ENCODE assay signal across 7 cellular contexts in genomic region chr17:64830631-64830941, GRCh38.
DNase-seq lines count a peak whose midpoint lies in the region; ATAC-seq, FAIRE-seq and TF ChIP-seq lines count a peak whose summit lies in the region.
"Not testable (repeated sequence)": the region's sequence is repeated elsewhere in the genome, so short reads cannot be mapped to it uniquely, and the experiment has no call there.

No MANE protein-coding gene starts in this region.

- DNase-seq in LoVo (ENCODE audit: low spot score) (peak; percentile 22), bronchial epithelial cell (ENCODE audit: low read depth) (peak; percentile 8), small intestine (peak; percentile 3)
- DNase-seq in T-helper 17 cell; epithelial cell of prostate (ENCODE audit: low read depth, low spot score); left ventricle myocardium inferior; mucosa of descending colon: not testable (repeated sequence)

- H3K27me3 ChIP-seq in bronchial epithelial cell (ENCODE audit: control insufficient read depth, insufficient read depth, low read length); left ventricle myocardium inferior (ENCODE audit: low read depth); small intestine (ENCODE audit: control insufficient read depth in 2 of 2, insufficient read depth in 2 of 2, low read length in 2 of 2): not testable (repeated sequence)

- not testable (repeated sequence) for H3K4me3 Mint-ChIP-seq in T-helper 17 cell

- H3K9me3 ChIP-seq in T-helper 17 cell (ENCODE audit: control insufficient read depth, low read length, poor library complexity, severe bottlenecking); left ventricle myocardium inferior (replicated peaks); mucosa of descending colon; small intestine (ENCODE audit: control insufficient read depth, low read depth): not testable (repeated sequence)

- peaks cover 11% of the 10 kb centered on the region for H3K4me1 Mint-ChIP-seq in T-helper 17 cell

- H3K27ac Mint-ChIP-seq in T-helper 17 cell: peak overlapping the region; percentile 19

- FAIRE-seq in bronchial epithelial cell (lab: Jason Lieb, UNC); small intestine (lab: Jason Lieb, UNC): not testable (repeated sequence)

- not testable (repeated sequence) for H3K4me3 ChIP-seq in bronchial epithelial cell (ENCODE audit: low read depth, low read length); left ventricle myocardium inferior; mucosa of descending colon; small intestine (ENCODE audit: low read depth in 1 of 2, low read length in 2 of 2)

- not testable (repeated sequence) for TF ChIP-seq CTCF in bronchial epithelial cell (IDR thresholded peaks at IDR 0.05; ENCODE audit: insufficient read depth, low read length, severe bottlenecking); left ventricle myocardium inferior (IDR thresholded peaks at IDR 0.05; ENCODE audit: borderline replicate concordance); mucosa of descending colon (IDR thresholded peaks at IDR 0.05)

- WGBS in small intestine, 3 donors: 79 to 92% (median 83%) methylated on average over 1 of the region's 1 CpG

- ATAC-seq in T-helper 17 cell: not testable (repeated sequence)
- peak; percentile 66 for ATAC-seq in mucosa of descending colon

- H3K36me3 Mint-ChIP-seq in T-helper 17 cell (ENCODE audit: low read depth): not testable (repeated sequence)

- H3K27ac ChIP-seq in epithelial cell of prostate (peak overlapping the region; percentile 77), left ventricle myocardium inferior (replicated peaks) (peak overlapping the region; percentile 56), small intestine (ENCODE audit: low read depth in 1 of 2, low read length in 1 of 2) (peak overlapping the region in 1 of 2 donors; percentile 38)

- not testable (repeated sequence) for H3K27me3 Mint-ChIP-seq in T-helper 17 cell

- intact Hi-C loops in left ventricle myocardium inferior (cut with micrococcal nuclease); mucosa of descending colon (cut with DNase I, micrococcal nuclease): not testable (repeated sequence)

- H3K36me3 ChIP-seq in bronchial epithelial cell (ENCODE audit: control insufficient read depth, insufficient read depth, low read length); left ventricle myocardium inferior; mucosa of descending colon (ENCODE audit: low read depth); small intestine (ENCODE audit: control insufficient read depth in 2 of 2, insufficient read depth in 2 of 2, low read length in 2 of 2): not testable (repeated sequence)

- H3K4me1 ChIP-seq in left ventricle myocardium inferior (peaks cover 21% of the 10 kb centered on the region), mucosa of descending colon (ENCODE audit: low read depth) (peaks cover 14% of the 10 kb centered on the region)
- not testable (repeated sequence) for H3K4me1 ChIP-seq in small intestine (ENCODE audit: control insufficient read depth in 2 of 2, insufficient read depth in 1 of 2, low read depth in 1 of 2, low read length in 1 of 2)
